ENCODE assay signal across 28 cellular contexts in genomic region chr3:87135412-87135811, GRCh38.
"Had no signal": no experiment of that assay in that cellular context is flagged by ENCODE, and none has a peak within 500 bp of the region (broad histone marks: within the 10 kb centered on the region; RNA-seq: fewer than 3 reads in every experiment).

No MANE protein-coding gene starts in this region.

- H3K27ac Mint-ChIP-seq: stimulated activated effector memory CD8-positive, alpha-beta T cell treated with anti-CD3 and anti-CD28 coated beads, Interleukin-12 subunit alpha, Interleukin-12 subunit beta, amount 100 ng/mL, for 72 hours; stimulated activated memory B cell treated with anti-CD40 and anti-IgM and Interleukin-4, amounts not matched to agents 10 μg/mL and 1 μg/mL and 100 μg/mL, for 72 hours; stimulated activated naive B cell treated with anti-CD40 and anti-IgM and Interleukin-4, amounts not matched to agents 10 μg/mL and 1 μg/mL and 100 μg/mL, for 72 hours; stimulated activated naive CD8-positive, alpha-beta T cell treated with anti-CD3 and anti-CD28 coated beads, Interleukin-15, amount 100 ng/mL, for 72 hours; stimulated activated naive CD8-positive, alpha-beta T cell treated with anti-CD3 and anti-CD28 coated beads, Interleukin-15, Interleukin-2, amounts not matched to agents 100 ng/mL and 50 ng/mL, for 24 hours; type B pancreatic cell had no signal

- H3K27me3 Mint-ChIP-seq: stimulated activated memory B cell treated with anti-CD40 and anti-IgM and Interleukin-4, amounts not matched to agents 10 μg/mL and 1 μg/mL and 100 μg/mL, for 72 hours; stimulated activated naive B cell treated with anti-CD40 and anti-IgM and Interleukin-4, amounts not matched to agents 10 μg/mL and 1 μg/mL and 100 μg/mL, for 72 hours; stimulated activated naive CD8-positive, alpha-beta T cell treated with anti-CD3 and anti-CD28 coated beads, Interleukin-15, amount 100 ng/mL, for 72 hours; stimulated activated naive CD8-positive, alpha-beta T cell treated with anti-CD3 and anti-CD28 coated beads, Interleukin-15, Interleukin-2, amounts not matched to agents 100 ng/mL and 50 ng/mL, for 24 hours; type B pancreatic cell had no signal

- H3K4me3 ChIP-seq: stomach, suprapubic skin, testis, thoracic aorta, thyroid gland, tibial artery, tibial nerve, transverse colon, upper lobe of left lung, upper lobe of right lung, uterus, vagina had no signal

- H3K4me1 ChIP-seq: stomach, suprapubic skin, testis, thyroid gland, tibial artery, tibial nerve, transverse colon, upper lobe of left lung, upper lobe of right lung, uterus, vagina had no signal

- DNase-seq: stimulated activated CD4-positive, alpha-beta T cell treated with anti-CD3 and anti-CD28 coated beads, Interleukin-2, amount 100 ng/mL, for 48 hours; stimulated activated CD4-positive, alpha-beta T cell treated with anti-CD3 and anti-CD28 coated beads, Interleukin-4, amount 100 ng/mL, for 1 hour; stimulated activated CD4-positive, alpha-beta T cell treated with anti-CD3 and anti-CD28 coated beads, Interleukin-4, amount 100 ng/mL, for 24 hours; stimulated activated CD4-positive, alpha-beta T cell treated with anti-CD3 and anti-CD28 coated beads, Interleukin-4, amount 100 ng/mL, for 4 hours; stimulated activated CD8-positive, alpha-beta memory T cell treated with anti-CD3 and anti-CD28 coated beads, Interleukin-4, amount 100 ng/mL, for 48 hours; stimulated activated naive B cell treated with anti-CD40 and anti-IgM and Interleukin-4, amounts not matched to agents 10 μg/mL and 1 μg/mL and 100 μg/mL, for 72 hours; stimulated activated naive CD4-positive, alpha-beta T cell; stimulated activated naive CD4-positive, alpha-beta T cell treated with Interleukin-2 at 50 U/mL for 16 hours; stimulated activated naive CD8-positive, alpha-beta T cell treated with anti-CD3 and anti-CD28 coated beads, Interleukin-15, amount 100 ng/mL, for 72 hours; stimulated activated naive CD8-positive, alpha-beta T cell treated with anti-CD3 and anti-CD28 coated beads, Interleukin-15, Interleukin-2, amounts not matched to agents 100 U/mL and 50 U/mL, for 24 hours; stomach; substantia nigra; testis; thyroid gland; tibial artery; transverse colon; upper lobe of left lung; upper lobe of right lung; uterus had no signal

- H3K36me3 Mint-ChIP-seq: stimulated activated effector memory CD8-positive, alpha-beta T cell treated with anti-CD3 and anti-CD28 coated beads, Interleukin-12 subunit alpha, Interleukin-12 subunit beta, amount 100 ng/mL, for 72 hours; stimulated activated memory B cell treated with anti-CD40 and anti-IgM and Interleukin-4, amounts not matched to agents 10 μg/mL and 1 μg/mL and 100 μg/mL, for 72 hours; stimulated activated naive B cell treated with anti-CD40 and anti-IgM and Interleukin-4, amounts not matched to agents 10 μg/mL and 1 μg/mL and 100 μg/mL, for 72 hours; type B pancreatic cell had no signal

- H3K9me3 ChIP-seq: testis, thoracic aorta, thyroid gland, upper lobe of right lung, uterus, vagina had no signal

- H3K27me3 ChIP-seq: stomach, suprapubic skin, testis, thyroid gland, tibial artery, transverse colon, upper lobe of left lung, upper lobe of right lung, uterus, vagina had no signal

- FAIRE-seq: urothelium cell line had no signal

- H3K4me3 Mint-ChIP-seq: stimulated activated effector memory CD8-positive, alpha-beta T cell treated with anti-CD3 and anti-CD28 coated beads, Interleukin-12 subunit alpha, Interleukin-12 subunit beta, amount 100 ng/mL, for 72 hours; stimulated activated memory B cell treated with anti-CD40 and anti-IgM and Interleukin-4, amounts not matched to agents 10 μg/mL and 1 μg/mL and 100 μg/mL, for 72 hours; stimulated activated naive B cell treated with anti-CD40 and anti-IgM and Interleukin-4, amounts not matched to agents 10 μg/mL and 1 μg/mL and 100 μg/mL, for 72 hours; stimulated activated naive CD8-positive, alpha-beta T cell treated with anti-CD3 and anti-CD28 coated beads, Interleukin-15, amount 100 ng/mL, for 72 hours; stimulated activated naive CD8-positive, alpha-beta T cell treated with anti-CD3 and anti-CD28 coated beads, Interleukin-15, Interleukin-2, amounts not matched to agents 100 ng/mL and 50 ng/mL, for 24 hours; type B pancreatic cell had no signal

- H3K27ac ChIP-seq: stomach, suprapubic skin, testis, thoracic aorta, thyroid gland, tibial artery, tibial nerve, transverse colon, upper lobe of left lung, upper lobe of right lung, uterus, vagina had no signal

- H3K4me1 Mint-ChIP-seq: stimulated activated effector memory CD8-positive, alpha-beta T cell treated with anti-CD3 and anti-CD28 coated beads, Interleukin-12 subunit alpha, Interleukin-12 subunit beta, amount 100 ng/mL, for 72 hours; stimulated activated memory B cell treated with anti-CD40 and anti-IgM and Interleukin-4, amounts not matched to agents 10 μg/mL and 1 μg/mL and 100 μg/mL, for 72 hours; stimulated activated naive B cell treated with anti-CD40 and anti-IgM and Interleukin-4, amounts not matched to agents 10 μg/mL and 1 μg/mL and 100 μg/mL, for 72 hours; stimulated activated naive CD8-positive, alpha-beta T cell treated with anti-CD3 and anti-CD28 coated beads, Interleukin-15, amount 100 ng/mL, for 72 hours had no signal

- H3K36me3 ChIP-seq: stomach, suprapubic skin, thoracic aorta, thyroid gland, transverse colon, upper lobe of left lung, upper lobe of right lung, uterus, vagina had no signal

- ATAC-seq: stimulated activated effector memory CD8-positive, alpha-beta T cell treated with anti-CD3 and anti-CD28 coated beads, Interleukin-12 subunit alpha, Interleukin-12 subunit beta, amount 100 ng/mL, for 72 hours; stimulated activated memory B cell treated with anti-CD40 and anti-IgM and Interleukin-4, amounts not matched to agents 10 μg/mL and 1 μg/mL and 100 μg/mL, for 72 hours; stimulated activated naive B cell treated with anti-CD40 and anti-IgM and Interleukin-4, amounts not matched to agents 10 μg/mL and 1 μg/mL and 100 μg/mL, for 72 hours; stimulated activated naive CD8-positive, alpha-beta T cell treated with anti-CD3 and anti-CD28 coated beads, Interleukin-15, amount 100 ng/mL, for 72 hours; stimulated activated naive CD8-positive, alpha-beta T cell treated with anti-CD3 and anti-CD28 coated beads, Interleukin-15, Interleukin-2, amounts not matched to agents 100 U/mL and 50 U/mL, for 24 hours; upper lobe of right lung had no signal

- H3K9me3 Mint-ChIP-seq: type B pancreatic cell had no signal
